In the genomic region with DNA sequence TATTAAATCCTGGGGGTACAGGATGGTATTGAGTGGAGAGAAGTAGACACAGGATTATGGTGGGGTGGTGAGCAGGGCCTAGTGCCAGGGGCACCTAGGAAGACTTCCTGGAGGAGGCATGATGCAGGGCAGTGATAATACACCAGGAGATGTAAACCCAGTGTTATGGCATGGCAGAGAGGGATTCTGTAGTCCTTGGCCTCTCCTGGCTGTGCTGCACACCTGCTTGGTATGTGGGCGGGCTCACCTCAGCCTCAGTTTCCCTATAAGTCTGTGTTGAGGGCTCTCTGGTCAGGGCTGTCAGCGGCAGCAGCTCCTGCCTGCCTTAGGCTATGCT, we compare ENCODE assay signal across 10 cellular contexts. TPM values are rescaled to one million over a fixed set of nuclear protein-coding genes. Genes with fewer than 3 reads are reported as not detected.
DNase-seq lines count a peak whose midpoint lies in the region; ATAC-seq and TF ChIP-seq lines count a peak whose summit lies in the region.
"Had no signal": no experiment of that assay in that cellular context is flagged by ENCODE, and none has a peak within 500 bp of the region (broad histone marks: within the 10 kb centered on the region; RNA-seq: fewer than 3 reads in every experiment).

No MANE protein-coding gene starts in this region.

- ATAC-seq in heart left ventricle (no peak), left cardiac atrium (no peak), memory B cell (ENCODE audit: low read depth) (no peak), HG03139 (IDR thresholded peaks at IDR 0.05; ENCODE audit: unreplicated experiment) (no peak)
- ATAC-seq in activated T-helper 17 cell treated with anti-CD3 and anti-CD28 coated beads, Interleukin-2, amount 50 U/mL, for 72 hours (replicated peaks) = no peak
- ATAC-seq: activated CD4-positive, CD25-positive, alpha-beta regulatory T cell treated with anti-CD3 and anti-CD28 coated beads, Interleukin-2, amount 50 U/mL, for 24 hours had no signal

- TF ChIP-seq POLR2A in heart left ventricle (IDR thresholded peaks at IDR 0.05) (no peak), transverse colon (IDR thresholded peaks at IDR 0.05) (no peak)

- H3K4me3 Mint-ChIP-seq in activated T-helper 17 cell treated with anti-CD3 and anti-CD28 coated beads, Interleukin-2, amount 50 U/mL, for 72 hours = peak overlapping the region; percentile 93
- peak overlapping the region; percentile 86 for H3K4me3 Mint-ChIP-seq in memory B cell

- H3K27ac ChIP-seq in heart left ventricle (peak overlapping the region in 10 of 12 donors; percentile 18 to 87 (median 70)), transverse colon (peak overlapping the region; percentile 87 to 93 (median 90))

- 75 to 83% (median 78%) methylated on average over 2 of the region's 2 CpGs for WGBS in heart left ventricle, 4 donors
- 58% methylated on average over 2 of the region's 2 CpGs; no CpG with 5 or more reads in 1 of the 2 donors for WGBS in transverse colon (ENCODE audit: low coverage in 1 of 2), 2 donors

- TF ChIP-seq EP300 in transverse colon (IDR thresholded peaks at IDR 0.05; ENCODE audit: low read depth) = no peak

- H3K4me3 ChIP-seq in heart left ventricle (peak overlapping the region in 2 of 12 donors; percentile 2 to 65), transverse colon (peak overlapping the region in 1 of 4 donors; percentile 71)

- H3K27me3 Mint-ChIP-seq in activated T-helper 17 cell treated with anti-CD3 and anti-CD28 coated beads, Interleukin-2, amount 50 U/mL, for 72 hours = no peaks in the 10 kb centered on the region
- H3K27me3 Mint-ChIP-seq in memory B cell = no peaks in the 10 kb centered on the region

- H3K4me1 ChIP-seq in heart left ventricle = peaks cover 0 to 60% (median 43%) of the 10 kb centered on the region in 12 donors
- H3K4me1 ChIP-seq in transverse colon = peaks cover 24 to 66% (median 46%) of the 10 kb centered on the region in 4 donors

- in situ Hi-C loops in transverse colon (cut with MboI; ENCODE audit: low pct_ligation_motif_present in 1 of 4, low pct_unique_long_range_greater_than_20kb in 1 of 4, low sequenced_read_pairs in 3 of 4) = no loop called here

- H3K36me3 ChIP-seq in heart left ventricle (peaks cover 0 to 6% (median 3%) of the 10 kb centered on the region in 9 donors), transverse colon (no peaks in the 10 kb centered on the region)

- intact Hi-C loops in heart left ventricle (cut with DNase I) = loop anchor here in 2 of 10 donors (2.0 kb wide), 1 partner anchor 20 kb away; no protein-coding TSS in a partner anchor
- intact Hi-C loops in left cardiac atrium (cut with DNase I) = no loop called here
- intact Hi-C loops in transverse colon (cut with DNase I; ENCODE audit: low total_unique reads) = no loop called here

- H3K27ac Mint-ChIP-seq in activated T-helper 17 cell treated with anti-CD3 and anti-CD28 coated beads, Interleukin-2, amount 50 U/mL, for 72 hours = peak overlapping the region; percentile 82
- H3K27ac Mint-ChIP-seq in memory B cell = peak overlapping the region; percentile 94

- no peak for TF ChIP-seq CTCF in heart left ventricle (IDR thresholded peaks at IDR 0.05)
- TF ChIP-seq CTCF in transverse colon (IDR thresholded peaks at IDR 0.05) = no peak

- H3K9me3 ChIP-seq in heart left ventricle (no peaks in the 10 kb centered on the region), transverse colon (no peaks in the 10 kb centered on the region)

- peaks cover 31% of the 10 kb centered on the region for H3K4me1 Mint-ChIP-seq in activated T-helper 17 cell treated with anti-CD3 and anti-CD28 coated beads, Interleukin-2, amount 50 U/mL, for 72 hours
- H3K4me1 Mint-ChIP-seq in memory B cell = peaks cover 40% of the 10 kb centered on the region

- no peaks in the 10 kb centered on the region for H3K27me3 ChIP-seq in heart left ventricle
- no peaks in the 10 kb centered on the region for H3K27me3 ChIP-seq in transverse colon

- DNase-seq in heart left ventricle = no peak
- DNase-seq in left cardiac atrium = no peak
- no peak for DNase-seq in memory B cell (ENCODE audit: low spot score in 2 of 2)
- DNase-seq in transverse colon = no peak
- DNase-seq in activated CD4-positive, CD25-positive, alpha-beta regulatory T cell treated with anti-CD3 and anti-CD28 coated beads, Interleukin-2, amount 50 U/mL, for 72 hours = no peak
- no peak for DNase-seq in hepatic stellate cell (ENCODE audit: low spot score)
- DNase-seq: NCI-H526 treated with DMSO at 0.1 percent for 48 hours had no signal

- peaks cover 47% of the 10 kb centered on the region for H3K36me3 Mint-ChIP-seq in activated T-helper 17 cell treated with anti-CD3 and anti-CD28 coated beads, Interleukin-2, amount 50 U/mL, for 72 hours (ENCODE audit: low read depth)
- H3K36me3 Mint-ChIP-seq in memory B cell = peaks cover 2% of the 10 kb centered on the region

- no peaks in the 10 kb centered on the region for H3K9me3 Mint-ChIP-seq in activated T-helper 17 cell treated with anti-CD3 and anti-CD28 coated beads, Interleukin-2, amount 50 U/mL, for 72 hours
- no peaks in the 10 kb centered on the region for H3K9me3 Mint-ChIP-seq in memory B cell

RNA-seq across cellular contexts. Expression of a gene that starts 2.2 kb away (rescaled TPM):
- total RNA-seq in heart left ventricle (10 to 100 TPM; 15.2 to 33.1 (median 25.9) TPM), left cardiac atrium (10 to 100 TPM; 17.3 to 17.5 TPM), transverse colon (100 to 1,000 TPM in 1 of 4 donors, 10 to 100 TPM in 3; 28.9 to 126 (median 50.7) TPM)
- 10 to 100 TPM; 12.8 to 36.4 TPM for polyA plus RNA-seq in heart left ventricle
- 10 to 100 TPM; 38.0 to 43.2 TPM for total RNA-seq in activated T-helper 17 cell treated with anti-CD3 and anti-CD28 coated beads, Interleukin-2, amount 50 U/mL, for 72 hours

RNA-seq across cellular contexts. Expression of a gene that starts 14.8 kb away (rescaled TPM):
- total RNA-seq in heart left ventricle (1,000 to 10,000 TPM in 3 of 9 donors, 100 to 1,000 TPM in 6; 722 to 2,034 (median 903) TPM), left cardiac atrium (100 to 1,000 TPM; 599 to 917 TPM), transverse colon (100 to 1,000 TPM; 196 to 558 (median 224) TPM)
- 1,000 to 10,000 TPM; 1,230 to 2,204 TPM for polyA plus RNA-seq in heart left ventricle
- total RNA-seq in activated T-helper 17 cell treated with anti-CD3 and anti-CD28 coated beads, Interleukin-2, amount 50 U/mL, for 72 hours = 1,000 to 10,000 TPM; 1,410 to 2,076 TPM

RNA-seq across cellular contexts. Expression of a gene that starts 21.2 kb away (rescaled TPM):
- 10 to 100 TPM in 1 of 9 donors, 1 to 10 TPM in 6, under 1 TPM in 2; 0.44 to 19.7 (median 2.0) TPM for total RNA-seq in heart left ventricle
- polyA plus RNA-seq in heart left ventricle = 1 to 10 TPM in 1 of 2 donors, under 1 TPM in 1; 1.00 to 2.2 TPM
- total RNA-seq in left cardiac atrium = 1 to 10 TPM; 4.9 to 5.1 TPM
- 100 to 1,000 TPM; 118 to 132 TPM for total RNA-seq in activated T-helper 17 cell treated with anti-CD3 and anti-CD28 coated beads, Interleukin-2, amount 50 U/mL, for 72 hours
- 100 to 1,000 TPM in 2 of 4 donors, 10 to 100 TPM in 2; 53.1 to 158 (median 84.7) TPM for total RNA-seq in transverse colon

RNA-seq across cellular contexts. Expression of a gene that starts 25.5 kb away (rescaled TPM):
- total RNA-seq in heart left ventricle = 10 to 100 TPM in 8 of 9 donors, 1 to 10 TPM in 1; 8.0 to 16.3 (median 13.8) TPM
- 10 to 100 TPM; 16.8 to 29.2 TPM for polyA plus RNA-seq in heart left ventricle
- 10 to 100 TPM; 13.7 TPM for total RNA-seq in left cardiac atrium
- 10 to 100 TPM; 22.1 to 46.1 TPM for total RNA-seq in activated T-helper 17 cell treated with anti-CD3 and anti-CD28 coated beads, Interleukin-2, amount 50 U/mL, for 72 hours
- total RNA-seq in transverse colon = 100 to 1,000 TPM in 1 of 4 donors, 10 to 100 TPM in 3; 44.1 to 143 (median 57.2) TPM

RNA-seq across cellular contexts. Expression of a gene that starts 36.2 kb away (rescaled TPM):
- 100 to 1,000 TPM in 4 of 9 donors, 10 to 100 TPM in 5; 67.9 to 147 (median 94.7) TPM for total RNA-seq in heart left ventricle
- polyA plus RNA-seq in heart left ventricle = 100 to 1,000 TPM in 1 of 2 donors, 10 to 100 TPM in 1; 54.9 to 119 TPM
- 100 to 1,000 TPM in 1 of 2 donors, 10 to 100 TPM in 1; 83.5 to 118 TPM for total RNA-seq in left cardiac atrium
- total RNA-seq in activated T-helper 17 cell treated with anti-CD3 and anti-CD28 coated beads, Interleukin-2, amount 50 U/mL, for 72 hours = 10 to 100 TPM; 28.2 to 36.9 TPM
- total RNA-seq in transverse colon = 100 to 1,000 TPM; 121 to 265 (median 129) TPM
